ENCODE assay signal across 8 cellular contexts in genomic region chr18:4455113-4455811, GRCh38. TPM values are rescaled to one million over a fixed set of nuclear protein-coding genes. Genes with fewer than 3 reads are reported as not detected.
DNase-seq lines count a peak whose midpoint lies in the region; ATAC-seq and TF ChIP-seq lines count a peak whose summit lies in the region.

Gene DLGAP1, minus strand, starts transcription at chr18:4455307.

- H3K9me3 Mint-ChIP-seq in progenitor cell of endocrine pancreas (ENCODE audit: low read depth): no peaks in the 10 kb centered on the region

- H3K27me3 ChIP-seq in HAP-1 (ENCODE audit: low read depth): no peaks in the 10 kb centered on the region
- H3K27me3 ChIP-seq in SJSA1 (replicated peaks): peaks cover 54% of the 10 kb centered on the region

- H3K36me3 ChIP-seq in HAP-1 (replicated peaks) (no peaks in the 10 kb centered on the region), SJSA1 (no peaks in the 10 kb centered on the region)

- H3K4me1 ChIP-seq in HAP-1 (peaks cover 15% of the 10 kb centered on the region), SJSA1 (replicated peaks) (no peaks in the 10 kb centered on the region; the same call in 1 of the 2 replicates)

- H3K9me3 ChIP-seq in HAP-1 (no peaks in the 10 kb centered on the region), SJSA1 (replicated peaks) (0 out of 2 replicates have a peak, but pooled peaks cover 3% of the 10 kb centered on the region)

- in situ Hi-C loops in HAP-1 (cut with MboI; ENCODE audit: low sequenced_read_pairs): no loop called here

- ATAC-seq in Right ventricle myocardium superior (ENCODE audit: poor library complexity): peak; percentile 36
- no peak for ATAC-seq in GM21786 (IDR thresholded peaks at IDR 0.05; ENCODE audit: unreplicated experiment)

- H3K4me1 Mint-ChIP-seq in progenitor cell of endocrine pancreas (ENCODE audit: low read depth): peaks cover 22% of the 10 kb centered on the region

- peak within 1 kb of the TSS; percentile 45 for H3K4me3 ChIP-seq in GM12865 (ENCODE audit: low read depth, low read length)
- peak within 1 kb of the TSS; percentile 73 for H3K4me3 ChIP-seq in HAP-1
- peak within 1 kb of the TSS; percentile 22 for H3K4me3 ChIP-seq in SJSA1

- TF ChIP-seq CTCF in GM12865 (IDR thresholded peaks at IDR 0.05; ENCODE audit: insufficient read depth, low read depth, low read length, missing control alignments) (no peak), progenitor cell of endocrine pancreas (IDR thresholded peaks at IDR 0.05; ENCODE audit: unreplicated experiment) (no peak)

- H3K36me3 Mint-ChIP-seq in progenitor cell of endocrine pancreas (ENCODE audit: insufficient read depth): no peaks in the 10 kb centered on the region

- intact Hi-C loops in Right ventricle myocardium superior (cut with DNase I): no loop called here

- H3K4me3 Mint-ChIP-seq in progenitor cell of endocrine pancreas (ENCODE audit: low read depth): peak within 1 kb of the TSS; percentile 91

- peak within 1 kb of the TSS; percentile 88 for H3K27ac Mint-ChIP-seq in progenitor cell of endocrine pancreas

- peaks cover 40% of the 10 kb centered on the region for H3K27me3 Mint-ChIP-seq in progenitor cell of endocrine pancreas

- H3K27ac ChIP-seq in SJSA1: no peak within 1 kb of the TSS

- peak; percentile 44 for DNase-seq in GM12865 (ENCODE audit: low read depth)
- peak; percentile 79 to 89 for DNase-seq in HAP-1 (ENCODE audit: low spot score in 2 of 2)
- peak; percentile 11 to 39 for DNase-seq in SJSA1 (ENCODE audit: low read depth in 1 of 2, low spot score in 2 of 2)
- peak; percentile 37 for DNase-seq in Right ventricle myocardium superior
- DNase-seq in progenitor cell of endocrine pancreas (ENCODE audit: low spot score, unreplicated experiment): peak; percentile 63
- no peak for DNase-seq in AML-193 (lab: John Stamatoyannopoulos, UW)
- no peak for DNase-seq in SW480 (ENCODE audit: low spot score)

RNA-seq across cellular contexts. Expression of gene DLGAP1, which starts in this region (rescaled TPM):
- total RNA-seq in SJSA1 (2014; rRNA removed; shearing (Covaris generic)): not detected in 2 replicates
- total RNA-seq in Right ventricle myocardium superior (0.08 TPM), progenitor cell of endocrine pancreas (16.7 and 18.3 TPM in 2 replicates)

Comparison
In these comparisons a context has a peak if more than half of its experiments do, and no peak if none do; other contexts are left out.
1. RNA of gene DLGAP1 (total RNA-seq): 16.7 to 18.3 TPM in progenitor cell of endocrine pancreas; 0.08 TPM in Right ventricle myocardium superior (single experiment) and not detected in SJSA1; every median in the first group is over 10 times any median in the second.
2. Peak in DNase-seq and H3K4me3 ChIP-seq in SJSA1; RNA of the gene not detected or under 1 TPM.
3. Peak in DNase-seq and ATAC-seq in Right ventricle myocardium superior; RNA of the gene not detected or under 1 TPM.
4. DNase-seq: peak in GM12865 (single experiment), HAP-1 (2 of 2) and progenitor cell of endocrine pancreas (single experiment); none in AML-193 (0 of 2) and SW480 (single experiment).
5. H3K4me3 ChIP-seq: peak in every context shown above with its lines; median percentile 73 in HAP-1; 45 in GM12865; 22 in SJSA1.